ENCODE assay signal across 24 cellular contexts in the genomic region with DNA sequence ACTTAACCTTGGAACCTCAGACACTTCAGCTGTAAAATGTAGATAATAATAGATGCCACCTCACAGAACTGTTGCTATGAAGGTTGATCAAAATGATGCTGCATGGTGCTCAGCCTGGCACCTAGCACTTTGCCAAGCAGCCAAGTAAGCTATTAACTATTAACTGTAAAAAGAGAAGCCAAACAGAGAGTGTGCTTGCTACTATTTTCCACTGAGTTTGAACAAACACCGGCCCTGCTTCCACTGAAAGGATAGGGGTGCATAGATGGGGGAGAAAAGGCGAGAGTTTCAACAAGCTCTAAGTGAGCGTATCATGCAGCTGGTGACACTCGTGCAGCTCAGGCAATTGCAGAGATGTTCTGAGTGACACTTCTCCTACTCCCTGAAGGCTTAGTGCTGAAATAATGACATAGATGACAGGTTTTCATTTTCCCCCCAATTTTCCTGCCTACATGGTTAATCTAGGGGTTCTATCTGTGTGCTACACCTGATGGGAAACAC.
DNase-seq lines count a peak whose midpoint lies in the region; ATAC-seq and TF ChIP-seq lines count a peak whose summit lies in the region.
"Had no signal": no experiment of that assay in that cellular context is flagged by ENCODE, and none has a peak within 500 bp of the region (broad histone marks: within the 10 kb centered on the region; RNA-seq: fewer than 3 reads in every experiment).

No MANE protein-coding gene starts in this region.

- H3K9ac ChIP-seq in neural progenitor cell = no peak overlapping the region
- H3K9ac ChIP-seq: KMS-11 had no signal

- intact Hi-C loops in activated CD4-positive, alpha-beta T cell treated with anti-CD3 and anti-CD28 coated beads, Interleukin-2, amount 10 ng/mL, durations not matched to agents 24 days and 14 days (cut with micrococcal nuclease) = no loop called here
- intact Hi-C loops in dorsolateral prefrontal cortex (cut with DNase I) (no loop called here), testis (cut with DNase I; ENCODE audit: low total_unique reads) (no loop called here)

- H3K27me3 ChIP-seq in neural progenitor cell = no peaks in the 10 kb centered on the region
- H3K27me3 ChIP-seq in dorsolateral prefrontal cortex = peaks cover 0 to 11% (median 0%) of the 10 kb centered on the region in 45 donors
- no peaks in the 10 kb centered on the region for H3K27me3 ChIP-seq in testis
- H3K27me3 ChIP-seq: SJSA1 had no signal

- WGBS in testis, 2 donors = 93 to 94% methylated on average over 4 of the region's 4 CpGs

- no peak overlapping the region for H3K27ac ChIP-seq in neural progenitor cell
- H3K27ac ChIP-seq in dorsolateral prefrontal cortex = no peak overlapping the region
- H3K27ac ChIP-seq in testis = no peak overlapping the region
- H3K27ac ChIP-seq: C4-2B, HL-60, KMS-11, SJSA1 had no signal

- H3K4me1 Mint-ChIP-seq in activated CD4-positive, alpha-beta T cell treated with anti-CD3 and anti-CD28 coated beads, Interleukin-2, amount 10 ng/mL, durations not matched to agents 24 days and 14 days = peaks cover 12% of the 10 kb centered on the region
- peaks cover 3% of the 10 kb centered on the region for H3K4me1 Mint-ChIP-seq in neural progenitor cell

- H3K9me3 ChIP-seq in neural progenitor cell (ENCODE audit: low read depth) (no peaks in the 10 kb centered on the region), testis (no peaks in the 10 kb centered on the region)
- H3K9me3 ChIP-seq: SJSA1 had no signal

- H3K36me3 ChIP-seq in neural progenitor cell (no peaks in the 10 kb centered on the region), testis (ENCODE audit: low read depth, missing control alignments) (no peaks in the 10 kb centered on the region)
- H3K36me3 ChIP-seq: SJSA1 had no signal

- no peak overlapping the region for H3K4me2 ChIP-seq in neural progenitor cell
- H3K4me2 ChIP-seq: KMS-11 had no signal

- no peak overlapping the region for H3K4me3 Mint-ChIP-seq in activated CD4-positive, alpha-beta T cell treated with anti-CD3 and anti-CD28 coated beads, Interleukin-2, amount 10 ng/mL, durations not matched to agents 24 days and 14 days
- no peak overlapping the region for H3K4me3 Mint-ChIP-seq in neural progenitor cell
- H3K4me3 Mint-ChIP-seq: CD8-positive, alpha-beta memory T cell; H9; HFFc6 had no signal

- no peaks in the 10 kb centered on the region for H3K79me2 ChIP-seq in neural progenitor cell (ENCODE audit: low read depth)

- H3K4me3 ChIP-seq in neural progenitor cell = no peak overlapping the region
- H3K4me3 ChIP-seq in dorsolateral prefrontal cortex = no peak overlapping the region
- no peak overlapping the region for H3K4me3 ChIP-seq in testis
- H3K4me3 ChIP-seq: SJSA1 had no signal

- no peaks in the 10 kb centered on the region for H3K36me3 Mint-ChIP-seq in activated CD4-positive, alpha-beta T cell treated with anti-CD3 and anti-CD28 coated beads, Interleukin-2, amount 10 ng/mL, durations not matched to agents 24 days and 14 days (ENCODE audit: low read depth)
- no peaks in the 10 kb centered on the region for H3K36me3 Mint-ChIP-seq in neural progenitor cell

- no peak for TF ChIP-seq POLR2A in testis (IDR thresholded peaks at IDR 0.05)

- H3K27ac Mint-ChIP-seq in activated CD4-positive, alpha-beta T cell treated with anti-CD3 and anti-CD28 coated beads, Interleukin-2, amount 10 ng/mL, durations not matched to agents 24 days and 14 days = no peak overlapping the region
- H3K27ac Mint-ChIP-seq in neural progenitor cell = no peak overlapping the region
- H3K27ac Mint-ChIP-seq: H9, HFFc6 had no signal

- ATAC-seq in GM19397 (IDR thresholded peaks at IDR 0.05; ENCODE audit: unreplicated experiment) = no peak
- ATAC-seq: Right ventricle myocardium inferior had no signal

- peak; percentile 42 for DNase-seq in activated CD4-positive, alpha-beta T cell treated with anti-CD3 and anti-CD28 coated beads, Interleukin-2, amount 10 ng/mL, durations not matched to agents 24 days and 14 days
- no peak for DNase-seq in activated CD4-positive, alpha-beta T cell treated with anti-CD3 and anti-CD28 coated beads for 4 hours
- DNase-seq in kidney glomerular epithelial cell (lab: John Stamatoyannopoulos, UW) = peak; percentile 28
- no peak for DNase-seq in neural progenitor cell (ENCODE audit: low spot score)
- DNase-seq in dorsolateral prefrontal cortex = no peak
- DNase-seq in pons (ENCODE audit: low spot score) = no peak
- DNase-seq in testis = no peak
- DNase-seq: 8988T; CD8-positive, alpha-beta memory T cell; H9; HFFc6; MV-4-11; NCI-H1105 treated with DMSO at 0.1 percent for 48 hours; NCI-H1694; NCI-H2081; NCI-H2171 treated with DMSO at 0.1 percent for 48 hours; NCI-H446; NCI-H526 had no signal

- H3K9me3 Mint-ChIP-seq in activated CD4-positive, alpha-beta T cell treated with anti-CD3 and anti-CD28 coated beads, Interleukin-2, amount 10 ng/mL, durations not matched to agents 24 days and 14 days = no peaks in the 10 kb centered on the region
- H3K9me3 Mint-ChIP-seq in neural progenitor cell = no peaks in the 10 kb centered on the region
- H3K9me3 Mint-ChIP-seq: CD8-positive, alpha-beta memory T cell; H9; HFFc6 had no signal

- H3K4me1 ChIP-seq in neural progenitor cell (no peaks in the 10 kb centered on the region), testis (no peaks in the 10 kb centered on the region)

- H3F3A ChIP-seq in neural progenitor cell (ENCODE audit: low read depth) = no peaks in the 10 kb centered on the region

- no peaks in the 10 kb centered on the region for H3K27me3 Mint-ChIP-seq in activated CD4-positive, alpha-beta T cell treated with anti-CD3 and anti-CD28 coated beads, Interleukin-2, amount 10 ng/mL, durations not matched to agents 24 days and 14 days
- peaks cover 6% of the 10 kb centered on the region for H3K27me3 Mint-ChIP-seq in neural progenitor cell (ENCODE audit: insufficient read depth, low read depth)

- peak overlapping the region; percentile 35 for H2AFZ ChIP-seq in neural progenitor cell (replicated peaks)

- H4K20me1 ChIP-seq in neural progenitor cell (ENCODE audit: low read depth) = no peaks in the 10 kb centered on the region

- TF ChIP-seq CTCF in neural progenitor cell (IDR thresholded peaks at IDR 0.05) (no peak), dorsolateral prefrontal cortex (IDR thresholded peaks at IDR 0.05 in 54 of 56, conservative IDR thresholded peaks at IDR 0.05 in 2 of 56; ENCODE audit: low read depth in 1 of 56, partially characterized antibody in 56 of 56) (no peak), testis (IDR thresholded peaks at IDR 0.05) (no peak)

Comparison
In these comparisons a context has a peak if more than half of its experiments do, and no peak if none do; other contexts are left out.
1. DNase-seq: peak in activated CD4-positive, alpha-beta T cell treated with anti-CD3 and anti-CD28 coated beads, Interleukin-2, amount 10 ng/mL, durations not matched to agents 24 days and 14 days (single experiment) and kidney glomerular epithelial cell (single experiment); none in activated CD4-positive, alpha-beta T cell treated with anti-CD3 and anti-CD28 coated beads for 4 hours (0 of 2), neural progenitor cell (single experiment), dorsolateral prefrontal cortex (0 of 10), pons (single experiment) and testis (single experiment).